In the genomic region with DNA sequence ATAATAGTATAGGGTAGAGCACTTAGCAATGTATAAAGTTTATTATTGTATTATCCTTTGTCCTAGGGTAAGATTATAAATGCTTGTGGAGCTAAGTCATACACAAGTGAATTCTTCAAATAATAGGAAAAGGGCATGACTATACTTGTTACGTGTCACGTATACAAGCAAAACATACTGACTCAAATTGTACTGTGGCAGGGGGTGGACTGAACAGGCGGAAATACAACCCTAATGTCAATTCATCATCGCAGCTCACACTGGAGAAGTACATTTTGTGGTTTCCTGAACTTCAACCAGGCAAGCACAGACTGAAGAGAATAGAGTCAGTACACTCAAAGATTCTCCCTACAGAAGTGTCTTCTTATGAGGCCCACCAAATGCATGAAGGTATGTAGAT, we compare ENCODE assay signal across 13 cellular contexts.
A peak's percentile ranks its signal among the peaks of the same experiment; 100 is the strongest.
DNase-seq lines count a peak whose midpoint lies in the region; ATAC-seq lines count a peak whose summit lies in the region.
"Had no signal": no experiment of that assay in that cellular context is flagged by ENCODE, and none has a peak within 500 bp of the region (broad histone marks: within the 10 kb centered on the region; RNA-seq: fewer than 3 reads in every experiment).

No MANE protein-coding gene starts in this region.

- no peak overlapping the region for H3K4me3 ChIP-seq in SJSA1
- H3K4me3 ChIP-seq: A549, lung had no signal

- no peaks in the 10 kb centered on the region for H3K9me3 ChIP-seq in SJSA1 (replicated peaks)
- H3K9me3 ChIP-seq: A549 had no signal

- H3K27me3 Mint-ChIP-seq in activated CD4-positive, alpha-beta memory T cell treated with anti-CD3 and anti-CD28 coated beads, Interleukin-2, amount 10 ng/mL, durations not matched to agents 7 days and 5 days: peaks cover 1% of the 10 kb centered on the region
- H3K27me3 Mint-ChIP-seq in activated CD4-positive, alpha-beta memory T cell treated with anti-CD3 and anti-CD28 coated beads for 36 hours: peaks cover 1% of the 10 kb centered on the region

- H3K9me3 Mint-ChIP-seq in activated CD4-positive, alpha-beta memory T cell treated with anti-CD3 and anti-CD28 coated beads, Interleukin-2, amount 10 ng/mL, durations not matched to agents 7 days and 5 days: no peaks in the 10 kb centered on the region
- H3K9me3 Mint-ChIP-seq in activated CD4-positive, alpha-beta memory T cell treated with anti-CD3 and anti-CD28 coated beads for 36 hours: no peaks in the 10 kb centered on the region
- H3K9me3 Mint-ChIP-seq in stimulated activated effector memory CD8-positive, alpha-beta T cell treated with anti-CD3 and anti-CD28 coated beads, Interleukin-12 subunit alpha, Interleukin-12 subunit beta, amount 100 ng/mL, for 72 hours: peaks cover 2% of the 10 kb centered on the region

- peak overlapping the region; percentile 85 for H3K27ac ChIP-seq in SJSA1
- H3K27ac ChIP-seq in epithelial cell of prostate: peak overlapping the region; percentile 87
- H3K27ac ChIP-seq: A549 had no signal

- peaks cover 45% of the 10 kb centered on the region for H3K4me1 ChIP-seq in SJSA1 (replicated peaks)
- H3K4me1 ChIP-seq: A549 had no signal

- peaks cover 10% of the 10 kb centered on the region for H3K4me1 Mint-ChIP-seq in activated CD4-positive, alpha-beta memory T cell treated with anti-CD3 and anti-CD28 coated beads, Interleukin-2, amount 10 ng/mL, durations not matched to agents 7 days and 5 days
- H3K4me1 Mint-ChIP-seq in activated CD4-positive, alpha-beta memory T cell treated with anti-CD3 and anti-CD28 coated beads for 36 hours (ENCODE audit: low read depth): no peaks in the 10 kb centered on the region
- no peaks in the 10 kb centered on the region for H3K4me1 Mint-ChIP-seq in stimulated activated effector memory CD8-positive, alpha-beta T cell treated with anti-CD3 and anti-CD28 coated beads, Interleukin-12 subunit alpha, Interleukin-12 subunit beta, amount 100 ng/mL, for 72 hours

- ATAC-seq in stimulated activated effector memory CD8-positive, alpha-beta T cell treated with anti-CD3 and anti-CD28 coated beads, Interleukin-12 subunit alpha, Interleukin-12 subunit beta, amount 100 ng/mL, for 72 hours: peak; percentile 89
- ATAC-seq in GM18517 (IDR thresholded peaks at IDR 0.05; ENCODE audit: unreplicated experiment): no peak
- ATAC-seq in HG02571 (IDR thresholded peaks at IDR 0.05; ENCODE audit: unreplicated experiment): no peak
- ATAC-seq: A549 had no signal

- DNase-seq in activated CD4-positive, alpha-beta memory T cell treated with anti-CD3 and anti-CD28 coated beads, Interleukin-2, amount 10 ng/mL, durations not matched to agents 7 days and 5 days: peak; percentile 27
- DNase-seq in activated CD4-positive, alpha-beta memory T cell treated with anti-CD3 and anti-CD28 coated beads for 36 hours: no peak
- DNase-seq in SJSA1 (ENCODE audit: low read depth in 1 of 2, low spot score in 2 of 2) (peak; percentile 65 to 70), epithelial cell of prostate (ENCODE audit: low read depth, low spot score) (peak; percentile 94), NCI-H187 treated with DMSO at 0.1 percent for 48 hours (lab: John Stamatoyannopoulos, UW) (no peak)
- DNase-seq in stimulated activated effector memory CD8-positive, alpha-beta T cell treated with anti-CD3 and anti-CD28 coated beads, Interleukin-12 subunit alpha, Interleukin-12 subunit beta, amount 100 ng/mL, for 72 hours (ENCODE audit: low spot score in 2 of 2): no peak
- DNase-seq: anterior cingulate cortex, DMS153, NCI-H2029 treated with DMSO at 0.1 percent for 48 hours had no signal

- CTCF ChIA-PET in activated CD4-positive, alpha-beta memory T cell treated with anti-CD3 and anti-CD28 coated beads, Interleukin-2, amount 10 ng/mL, durations not matched to agents 7 days and 5 days (lab: Charles Lee): no interaction called here
- CTCF ChIA-PET in activated CD4-positive, alpha-beta memory T cell treated with anti-CD3 and anti-CD28 coated beads for 36 hours (lab: Charles Lee): no interaction called here

- H3K36me3 Mint-ChIP-seq in activated CD4-positive, alpha-beta memory T cell treated with anti-CD3 and anti-CD28 coated beads, Interleukin-2, amount 10 ng/mL, durations not matched to agents 7 days and 5 days (ENCODE audit: low read depth): no peaks in the 10 kb centered on the region
- no peaks in the 10 kb centered on the region for H3K36me3 Mint-ChIP-seq in activated CD4-positive, alpha-beta memory T cell treated with anti-CD3 and anti-CD28 coated beads for 36 hours
- no peaks in the 10 kb centered on the region for H3K36me3 Mint-ChIP-seq in stimulated activated effector memory CD8-positive, alpha-beta T cell treated with anti-CD3 and anti-CD28 coated beads, Interleukin-12 subunit alpha, Interleukin-12 subunit beta, amount 100 ng/mL, for 72 hours

- POLR2A ChIA-PET in activated CD4-positive, alpha-beta memory T cell treated with anti-CD3 and anti-CD28 coated beads, Interleukin-2, amount 10 ng/mL, durations not matched to agents 7 days and 5 days (lab: Charles Lee): no interaction called here
- POLR2A ChIA-PET in activated CD4-positive, alpha-beta memory T cell treated with anti-CD3 and anti-CD28 coated beads for 36 hours (lab: Charles Lee): no interaction called here

- H3K27ac Mint-ChIP-seq in activated CD4-positive, alpha-beta memory T cell treated with anti-CD3 and anti-CD28 coated beads, Interleukin-2, amount 10 ng/mL, durations not matched to agents 7 days and 5 days: peak overlapping the region; percentile 7
- H3K27ac Mint-ChIP-seq in activated CD4-positive, alpha-beta memory T cell treated with anti-CD3 and anti-CD28 coated beads for 36 hours: no peak overlapping the region
- no peak overlapping the region for H3K27ac Mint-ChIP-seq in stimulated activated effector memory CD8-positive, alpha-beta T cell treated with anti-CD3 and anti-CD28 coated beads, Interleukin-12 subunit alpha, Interleukin-12 subunit beta, amount 100 ng/mL, for 72 hours

- intact Hi-C loops in activated CD4-positive, alpha-beta memory T cell treated with anti-CD3 and anti-CD28 coated beads for 36 hours (cut with micrococcal nuclease): no loop called here

- no peaks in the 10 kb centered on the region for H3K36me3 ChIP-seq in SJSA1

- H3K4me3 Mint-ChIP-seq in activated CD4-positive, alpha-beta memory T cell treated with anti-CD3 and anti-CD28 coated beads, Interleukin-2, amount 10 ng/mL, durations not matched to agents 7 days and 5 days: no peak overlapping the region
- H3K4me3 Mint-ChIP-seq in activated CD4-positive, alpha-beta memory T cell treated with anti-CD3 and anti-CD28 coated beads for 36 hours: no peak overlapping the region
- H3K4me3 Mint-ChIP-seq in stimulated activated effector memory CD8-positive, alpha-beta T cell treated with anti-CD3 and anti-CD28 coated beads, Interleukin-12 subunit alpha, Interleukin-12 subunit beta, amount 100 ng/mL, for 72 hours: no peak overlapping the region

- no peaks in the 10 kb centered on the region for H3K27me3 ChIP-seq in SJSA1 (replicated peaks)

Comparison
In these comparisons a context has a peak if more than half of its experiments do, and no peak if none do; other contexts are left out.
1. DNase-seq: peak in activated CD4-positive, alpha-beta memory T cell treated with anti-CD3 and anti-CD28 coated beads, Interleukin-2, amount 10 ng/mL, durations not matched to agents 7 days and 5 days (single experiment), SJSA1 (2 of 2) and epithelial cell of prostate (single experiment); none in activated CD4-positive, alpha-beta memory T cell treated with anti-CD3 and anti-CD28 coated beads for 36 hours (single experiment), stimulated activated effector memory CD8-positive, alpha-beta T cell treated with anti-CD3 and anti-CD28 coated beads, Interleukin-12 subunit alpha, Interleukin-12 subunit beta, amount 100 ng/mL, for 72 hours (0 of 2) and NCI-H187 treated with DMSO at 0.1 percent for 48 hours (single experiment).